Comparison of ENCODE assay signal across 31 cellular contexts in genomic region chr15:27885226-27885625, GRCh38.
"Had no signal": no experiment of that assay in that cellular context is flagged by ENCODE, and none has a peak within 500 bp of the region (broad histone marks: within the 10 kb centered on the region; RNA-seq: fewer than 3 reads in every experiment).

No MANE protein-coding gene starts in this region.

- H3K4me1 ChIP-seq: adrenal gland, body of pancreas, colonic mucosa, gastrocnemius medialis, heart left ventricle had no signal

- H3K9me3 ChIP-seq: adrenal gland, body of pancreas, colonic mucosa, gastrocnemius medialis had no signal

- ATAC-seq: activated CD4-positive, alpha-beta T cell treated with anti-CD3 and anti-CD28 coated beads for 36 hours; activated CD8-positive, alpha-beta T cell treated with anti-CD3 and anti-CD28 coated beads, Interleukin-2, amount 10 ng/mL, durations not matched to agents 7 days and 5 days; activated naive CD8-positive, alpha-beta T cell treated with anti-CD3 and anti-CD28 coated beads, Interleukin-2, amount 50 U/mL, for 24 hours; activated T-cell treated with anti-CD3 and anti-CD28 coated beads, Interleukin-2, amount 50 U/mL, for 4 hours; activated T-helper 17 cell treated with anti-CD3 and anti-CD28 coated beads, Interleukin-2, amount 50 U/mL, for 72 hours; body of pancreas; gastrocnemius medialis; heart left ventricle; T-helper 17 cell had no signal

- H3K27me3 ChIP-seq: adrenal gland, body of pancreas, cardiac muscle cell, colonic mucosa, gastrocnemius medialis, heart left ventricle had no signal

- H3K27ac ChIP-seq: adrenal gland, body of pancreas, cardiac muscle cell, colonic mucosa, gastrocnemius medialis, heart left ventricle had no signal

- DNase-seq: activated CD4-positive, alpha-beta memory T cell treated with anti-CD3 and anti-CD28 coated beads for 36 hours; activated CD4-positive, alpha-beta T cell treated with anti-CD3 and anti-CD28 coated beads for 36 hours; activated CD4-positive, alpha-beta T cell treated with anti-CD3 and anti-CD28 coated beads, Interleukin-2, amount 10 ng/mL, durations not matched to agents 24 days and 14 days; activated CD4-positive, CD25-positive, alpha-beta regulatory T cell; activated CD4-positive, CD25-positive, alpha-beta regulatory T cell treated with anti-CD3 and anti-CD28 coated beads, Interleukin-2, amount 50 U/mL, for 72 hours; activated CD8-positive, alpha-beta memory T cell treated with anti-CD3 and anti-CD28 coated beads, Interleukin-2, amount 50 U/mL, for 48 hours; activated CD8-positive, alpha-beta T cell treated with anti-CD3 and anti-CD28 coated beads, Interleukin-2, amount 10 ng/mL, durations not matched to agents 7 days and 5 days; activated effector memory CD4-positive, alpha-beta T cell treated with Interleukin-2 at 50 U/mL for 16 hours; activated gamma-delta T cell treated with Interleukin-2 at 50 U/mL for 16 hours; activated naive CD4-positive, alpha-beta T cell treated with anti-CD3 and anti-CD28 coated beads, Interleukin-2, amount 50 U/mL, for 16 hours; activated naive CD4-positive, alpha-beta T cell treated with Interleukin-2 at 50 U/mL for 16 hours; activated naive CD8-positive, alpha-beta T cell treated with anti-CD3 and anti-CD28 coated beads, Interleukin-2, amount 50 U/mL, for 24 hours; activated T-cell treated with anti-CD3 and anti-CD28 coated beads, Interleukin-2, amount 50 U/mL, for 4 hours; adrenal gland; amygdala; aorta; body of pancreas; central memory CD4-positive, alpha-beta T cell; cerebellar nuclear complex; colonic mucosa; effector CD8-positive, alpha-beta T cell; erythroblast; foreskin fibroblast; gastrocnemius medialis; glutamatergic neuron; heart left ventricle; T-helper 1 cell; T-helper 17 cell; T1000 had no signal

- H3K36me3 ChIP-seq: adrenal gland, cardiac muscle cell, colonic mucosa, gastrocnemius medialis, heart left ventricle had no signal

- H3K4me3 ChIP-seq: adrenal gland, body of pancreas, cardiac muscle cell, colonic mucosa, gastrocnemius medialis, heart left ventricle had no signal
